In the genomic region with DNA sequence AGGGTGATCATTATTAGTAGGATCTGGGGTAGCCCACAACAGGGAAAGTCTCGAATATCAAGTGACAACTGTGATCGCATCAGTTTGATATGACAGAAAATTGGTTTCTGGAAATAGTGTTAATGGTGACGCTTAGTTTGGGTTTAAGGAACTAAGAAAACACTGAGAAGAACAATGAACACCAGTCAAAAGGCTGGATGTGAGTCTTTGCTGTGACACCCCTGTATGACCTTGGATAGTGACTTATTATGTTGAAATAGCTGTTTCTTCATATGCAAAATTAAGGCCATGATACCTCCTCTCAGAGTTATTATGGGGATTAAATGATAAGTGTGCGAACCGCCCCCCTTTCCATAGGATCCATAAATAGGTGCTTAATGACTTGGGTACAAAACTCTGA, we compare ENCODE assay signal across 7 cellular contexts.
DNase-seq lines count a peak whose midpoint lies in the region; TF ChIP-seq lines count a peak whose summit lies in the region.

No MANE protein-coding gene starts in this region.

- H3K4me3 ChIP-seq in HEK293 (ENCODE audit: low read depth, low read length) (peak overlapping the region; percentile 86), SK-N-MC (peak overlapping the region; percentile 98), foreskin fibroblast (ENCODE audit: low read depth in 1 of 2, low read length in 2 of 2) (peak overlapping the region; percentile 92 to 94), skin epidermis (peak overlapping the region; percentile 67 to 100 (median 95))

- H3K9me3 ChIP-seq in HEK293 (ENCODE audit: control insufficient read depth, insufficient read depth, low read depth, low read length) (no peaks in the 10 kb centered on the region), SK-N-MC (ENCODE audit: low read depth, low read length) (no peaks in the 10 kb centered on the region)

- H3K9ac ChIP-seq in SK-N-MC (ENCODE audit: insufficient read length): peak overlapping the region; percentile 95

- H3K27ac ChIP-seq in HEK293 (ENCODE audit: extremely low read depth, low read depth, low read length): peak overlapping the region; percentile 42; the same call in 1 of the 2 replicates
- H3K27ac ChIP-seq in SK-N-MC: no peak overlapping the region
- H3K27ac ChIP-seq in skin epidermis: peak overlapping the region in 20 of 21 experiments; percentile 81 to 98 (median 92)

- no peak for DNase-seq in SK-N-MC (ENCODE audit: low read depth, low spot score)
- DNase-seq in foreskin fibroblast: peak in 1 of 2 donors; percentile 13
- no peak for DNase-seq in LoVo (ENCODE audit: low spot score)
- DNase-seq in NCI-H2171 treated with DMSO at 0.1 percent for 48 hours (lab: John Stamatoyannopoulos, UW): no peak
- DNase-seq in superior temporal gyrus (ENCODE audit: extremely low spot score): no peak

- no peak for TF ChIP-seq CTCF in HEK293 (tag by site-specific recombination; IDR thresholded peaks at IDR 0.05)
- TF ChIP-seq CTCF in foreskin fibroblast (IDR thresholded peaks at IDR 0.05; ENCODE audit: low read depth, low read length): no peak

- no peaks in the 10 kb centered on the region for H3K36me3 ChIP-seq in HEK293 (ENCODE audit: control insufficient read depth in 2 of 2, insufficient read depth in 1 of 2, low read length in 2 of 2)
- H3K36me3 ChIP-seq in SK-N-MC (ENCODE audit: insufficient read depth, low read length): peaks cover 5% of the 10 kb centered on the region; the same call in 1 of the 2 replicates

- CTCF ChIA-PET in HEK293 (lab: Yijun Ruan, JAX): interaction anchor here (1.2 kb wide), 1 partner anchor 34 kb away, joined by 3 read pairs; no protein-coding TSS in a partner anchor

- POLR2A ChIA-PET in HEK293 (lab: Yijun Ruan, JAX): interaction anchor here (0.6 to 2.6 kb wide), 17 partner anchors 11 to 747 kb away, joined by 3 to 12 read pairs (median 4); partner anchors contain the start of genes ECPAS, GNG10 and ZNF483

- peaks cover 2% of the 10 kb centered on the region; the same call in 1 of the 2 replicates for H3K4me1 ChIP-seq in HEK293 (ENCODE audit: control insufficient read depth, insufficient read depth, low read length)

TF ChIP-seq in HEK293, 187 proteins besides CTCF, POLR2A, EP300 and RAD21:
- peak; percentile 2; the same call in 1 of the 2 replicates for TF ChIP-seq ZNF335 (tag by site-specific recombination; conservative IDR thresholded peaks at IDR 0.05)
- no peak for TF ChIP-seq ZBTB7A (tag by site-specific recombination; IDR thresholded peaks at IDR 0.05; ENCODE audit: low read depth)
- no peak for TF ChIP-seq SP2 (tag by site-specific recombination; IDR thresholded peaks at IDR 0.05)
- TF ChIP-seq ZNF391 (tag by site-specific recombination; IDR thresholded peaks at IDR 0.05; ENCODE audit: borderline replicate concordance, low read depth): no peak
